26 cellular contexts compared by ENCODE assay signal in genomic region chr5:180640301-180640764, GRCh38. TPM values are rescaled to one million over a fixed set of nuclear protein-coding genes. Genes with fewer than 3 reads are reported as not detected.
DNase-seq lines count a peak whose midpoint lies in the region; ATAC-seq and TF ChIP-seq lines count a peak whose summit lies in the region.
"Had no signal": no experiment of that assay in that cellular context is flagged by ENCODE, and none has a peak within 500 bp of the region (broad histone marks: within the 10 kb centered on the region; RNA-seq: fewer than 3 reads in every experiment).

No MANE protein-coding gene starts in this region.

- H3K4me3 ChIP-seq in SK-N-SH (ENCODE audit: low read depth in 2 of 2, low read length in 1 of 2) = no peak overlapping the region
- H3K4me3 ChIP-seq: thoracic aorta had no signal

- DNase-seq in SK-N-SH (peak; percentile 24), WTC11 (ENCODE audit: low spot score) (peak; percentile 8), left cardiac atrium (peak; percentile 14), sciatic nerve (ENCODE audit: low spot score) (peak; percentile 45), dermis blood vessel endothelial cell (no peak), occipital lobe (lab: John Stamatoyannopoulos, UW) (no peak), NOMO-1 (lab: John Stamatoyannopoulos, UW; ENCODE audit: unreplicated experiment in 2 of 2) (no peak)
- DNase-seq: activated CD8-positive, alpha-beta memory T cell treated with anti-CD3 and anti-CD28 coated beads, Interleukin-2, amount 50 U/mL, for 4 hours; CD4-positive, alpha-beta memory T cell; central memory CD4-positive, alpha-beta T cell; mammary epithelial cell; NCI-H1092 treated with DMSO at 0.1 percent for 48 hours; NCI-H187 treated with DMSO at 0.1 percent for 48 hours; NCI-H526 treated with DMSO at 0.1 percent for 48 hours; SHP77 treated with DMSO at 0.1 percent for 48 hours; stimulated activated naive CD8-positive, alpha-beta T cell treated with anti-CD3 and anti-CD28 coated beads, Interleukin-15, Interleukin-2, amounts not matched to agents 100 U/mL and 50 U/mL, for 24 hours; SW 1271; T-helper 9 cell had no signal

- H3K79me2 ChIP-seq in SK-N-SH (ENCODE audit: insufficient read depth) = no peaks in the 10 kb centered on the region

- 24% methylated on average over 3 of the region's 12 CpGs for WGBS in SK-N-SH (ENCODE audit: low lambda C conversion rate)

- H3K9me3 ChIP-seq in SK-N-SH = no peaks in the 10 kb centered on the region
- H3K9me3 ChIP-seq: thoracic aorta had no signal

- CTCF ChIA-PET in SK-N-SH (lab: Yijun Ruan, JAX) (interaction anchor here (1.6 kb wide), 1 partner anchor 22 kb away, joined by 6 read pairs; no protein-coding TSS in a partner anchor), WTC11 (lab: Charles Lee) (interaction anchor here (1.2 to 4.1 kb wide), 2 partner anchors 9 to 21 kb away, joined by 3 to 30 read pairs; partner anchors contain the start of gene FLT4)

- no peak for TF ChIP-seq RAD21 in SK-N-SH (IDR thresholded peaks at IDR 0.05; ENCODE audit: low read length)

- H3K36me3 ChIP-seq in SK-N-SH (replicated peaks in 1 of 2; ENCODE audit: control insufficient read depth in 1 of 2, insufficient read depth in 2 of 2, low read length in 1 of 2) = no peaks in the 10 kb centered on the region
- H3K36me3 ChIP-seq: thoracic aorta had no signal

- no peak overlapping the region for H3K9ac ChIP-seq in SK-N-SH

- TF ChIP-seq EP300 in SK-N-SH (IDR thresholded peaks at IDR 0.05; ENCODE audit: borderline replicate concordance in 1 of 2, low read depth in 1 of 2, low read length in 1 of 2) = no peak

- H3K27me3 Mint-ChIP-seq in WTC11 (ENCODE audit: low read depth) = no peaks in the 10 kb centered on the region
- H3K27me3 Mint-ChIP-seq: CD4-positive, alpha-beta memory T cell; IgD-negative memory B cell had no signal

- no peaks in the 10 kb centered on the region for H3K4me1 Mint-ChIP-seq in WTC11
- H3K4me1 Mint-ChIP-seq: IgD-negative memory B cell, neural crest cell had no signal

- H3K9me3 Mint-ChIP-seq in WTC11 = no peaks in the 10 kb centered on the region
- H3K9me3 Mint-ChIP-seq: CD4-positive, alpha-beta memory T cell; H9; IgD-negative memory B cell; neural crest cell had no signal

- no peak overlapping the region for H3K4me2 ChIP-seq in SK-N-SH

- no peak overlapping the region for H2AFZ ChIP-seq in SK-N-SH (ENCODE audit: low read depth)

- intact Hi-C loops in left cardiac atrium (cut with DNase I) = no loop called here
- intact Hi-C loops in sciatic nerve (cut with DNase I) = no loop called here

- no peaks in the 10 kb centered on the region for H3F3A ChIP-seq in SK-N-SH (replicated peaks; ENCODE audit: insufficient read depth)

- H3K36me3 Mint-ChIP-seq in WTC11 = no peaks in the 10 kb centered on the region
- H3K36me3 Mint-ChIP-seq: CD4-positive, alpha-beta memory T cell had no signal

- POLR2A ChIA-PET in SK-N-SH (lab: Yijun Ruan, JAX) (no interaction called here), WTC11 (lab: Charles Lee) (no interaction called here)

- no peaks in the 10 kb centered on the region for H3K4me1 ChIP-seq in SK-N-SH (ENCODE audit: control insufficient read depth in 1 of 2, insufficient read depth in 2 of 2, low read depth in 1 of 2, low read length in 1 of 2)

- ATAC-seq in SK-N-SH treated with all-trans-retinoic acid at 6 μM for 48 hours (no peak), WTC11 (no peak), left cardiac atrium (no peak), sciatic nerve (no peak)
- ATAC-seq: stimulated activated naive CD8-positive, alpha-beta T cell treated with anti-CD3 and anti-CD28 coated beads, Interleukin-15, Interleukin-2, amounts not matched to agents 100 U/mL and 50 U/mL, for 24 hours had no signal

- H3K27me3 ChIP-seq in SK-N-SH (ENCODE audit: insufficient read depth) = peaks cover 29% of the 10 kb centered on the region; the same call in 1 of the 2 replicates

- H3K27ac Mint-ChIP-seq in WTC11 = no peak overlapping the region
- H3K27ac Mint-ChIP-seq: CD4-positive, alpha-beta memory T cell; IgD-negative memory B cell; progenitor cell of endocrine pancreas had no signal

- no peak overlapping the region for H3K27ac ChIP-seq in SK-N-SH (ENCODE audit: low read depth in 2 of 2, low read length in 1 of 2)
- H3K27ac ChIP-seq: 22Rv1, thoracic aorta had no signal

- H3K4me3 Mint-ChIP-seq in WTC11 = no peak overlapping the region
- H3K4me3 Mint-ChIP-seq: CD4-positive, alpha-beta memory T cell; H9; IgD-negative memory B cell; neural crest cell had no signal

- no peaks in the 10 kb centered on the region for H4K20me1 ChIP-seq in SK-N-SH (ENCODE audit: insufficient read depth)

- TF ChIP-seq CTCF in SK-N-SH (IDR thresholded peaks at IDR 0.05) (no peak), WTC11 (IDR thresholded peaks at IDR 0.05) (no peak)

- H3K9me2 ChIP-seq in SK-N-SH = no peaks in the 10 kb centered on the region

TF ChIP-seq in SK-N-SH, 30 proteins besides CTCF, POLR2A, EP300 and RAD21 (continues in another document):
- no peak for TF ChIP-seq GATA2 (CRISPR knock-in tag; IDR thresholded peaks at IDR 0.05)
- TF ChIP-seq TCF12 (IDR thresholded peaks at IDR 0.05) = no peak
- TF ChIP-seq POLR2AphosphoS5 (IDR thresholded peaks at IDR 0.05; ENCODE audit: low read depth, low read length) = no peak
- TF ChIP-seq USF1 (IDR thresholded peaks at IDR 0.05; ENCODE audit: borderline replicate concordance, low read depth) = no peak

TF ChIP-seq in SK-N-SH treated with all-trans-retinoic acid at 6 μM for 48 hours, 23 proteins besides CTCF, POLR2A, EP300 and RAD21 (continues in another document):
- TF ChIP-seq PATZ1 (CRISPR knock-in tag; IDR thresholded peaks at IDR 0.05; ENCODE audit: borderline replicate concordance) (no peak), OSR1 (CRISPR knock-in tag; IDR thresholded peaks at IDR 0.05) (no peak), BACH2 (CRISPR knock-in tag; IDR thresholded peaks at IDR 0.05; ENCODE audit: borderline replicate concordance) (no peak), ZFP30 (CRISPR knock-in tag; IDR thresholded peaks at IDR 0.05) (no peak), ZC3H10 (CRISPR knock-in tag; IDR thresholded peaks at IDR 0.05) (no peak)

TF ChIP-seq in WTC11, 78 proteins besides CTCF, POLR2A, EP300 and RAD21 (continues in another document):
- no peak for TF ChIP-seq CREM (CRISPR knock-in tag; IDR thresholded peaks at IDR 0.05)
- no peak for TF ChIP-seq SOX15 (CRISPR knock-in tag; IDR thresholded peaks at IDR 0.05)
- TF ChIP-seq JAZF1 (CRISPR knock-in tag; IDR thresholded peaks at IDR 0.05) = no peak
- no peak for TF ChIP-seq ZNF671 (CRISPR knock-in tag; IDR thresholded peaks at IDR 0.05)
- no peak for TF ChIP-seq ATF3 (CRISPR knock-in tag; conservative IDR thresholded peaks at IDR 0.05)
- no peak for TF ChIP-seq MYBL2 (CRISPR knock-in tag; IDR thresholded peaks at IDR 0.05)
- no peak for TF ChIP-seq RORB (CRISPR knock-in tag; IDR thresholded peaks at IDR 0.05)
- TF ChIP-seq MLX (CRISPR knock-in tag; IDR thresholded peaks at IDR 0.05) = no peak
- TF ChIP-seq NR2C2 (CRISPR knock-in tag; IDR thresholded peaks at IDR 0.05) = no peak
- TF ChIP-seq CBFB (CRISPR knock-in tag; IDR thresholded peaks at IDR 0.05; ENCODE audit: low read depth) = no peak
- TF ChIP-seq ZNF396 (CRISPR knock-in tag; IDR thresholded peaks at IDR 0.05; ENCODE audit: borderline replicate concordance) = no peak
- TF ChIP-seq ERG (CRISPR knock-in tag; IDR thresholded peaks at IDR 0.05) = no peak

RNA-seq across cellular contexts. Expression of gene FLT4, which starts 9.1 kb away (rescaled TPM):
- polyA plus RNA-seq in SK-N-SH (2012; rRNA removed) = 0.02 and 0.05 TPM in 2 replicates
- 0.03 and 0.26 TPM in 2 replicates for polyA plus RNA-seq in SK-N-SH (2012; cell fraction: cytosol; rRNA removed)
- 0.05 and 0.35 TPM in 2 replicates for polyA plus RNA-seq in SK-N-SH (2012; cell fraction: nucleus; rRNA removed)
- total RNA-seq in WTC11 (2021) (11.0 to 12.7 TPM (median 12.4 TPM) in 3 replicates), left cardiac atrium (1 to 10 TPM; 5.6 to 8.2 TPM), sciatic nerve (11.7 TPM), dermis blood vessel endothelial cell (341 and 471 TPM in 2 replicates), occipital lobe (2.3 TPM)
- total RNA-seq: mammary epithelial cell had no signal

RNA-seq across cellular contexts. Expression of gene SCGB3A1, which starts 49.0 kb away (rescaled TPM):
- not detected in 2 replicates for polyA plus RNA-seq in SK-N-SH (2012; rRNA removed)
- 0.08 TPM in 1 of 2 replicates, not detected in the other for polyA plus RNA-seq in SK-N-SH (2012; cell fraction: cytosol; rRNA removed)
- polyA plus RNA-seq in SK-N-SH (2012; cell fraction: nucleus; rRNA removed) = not detected in 2 replicates
- total RNA-seq in WTC11 (2021) (0.39 TPM in 1 of 3 replicates, not detected in the others), left cardiac atrium (not detected), sciatic nerve (not detected), dermis blood vessel endothelial cell (0.74 and 0.85 TPM in 2 replicates), occipital lobe (not detected)
- total RNA-seq: CD4-positive, alpha-beta memory T cell; glomerular endothelial cell; H9; mammary epithelial cell; neural crest cell; progenitor cell of endocrine pancreas; thoracic aorta had no signal
- polyA plus RNA-seq: CD4-positive, alpha-beta memory T cell; IgD-negative memory B cell; mammary epithelial cell had no signal

Comparison
In these comparisons a context has a peak if more than half of its experiments do, and no peak if none do; other contexts are left out.
1. DNase-seq: peak in SK-N-SH (single experiment), WTC11 (single experiment), left cardiac atrium (single experiment) and sciatic nerve (single experiment); none in dermis blood vessel endothelial cell (single experiment), occipital lobe (single experiment) and NOMO-1 (0 of 2).
2. RNA of gene FLT4, which starts 9.1 kb away (total RNA-seq): 341 to 471 TPM in dermis blood vessel endothelial cell; 11.0 to 12.7 TPM in WTC11, 11.7 TPM in sciatic nerve (single experiment), 5.6 to 8.2 TPM in left cardiac atrium and 2.3 TPM in occipital lobe (single experiment); every median in the first group is over 10 times any median in the second.